In genomic region chr10:118568327-118568848, GRCh38 we compare ENCODE assay signal across 1 cellular context.
TF ChIP-seq lines count a peak whose summit lies in the region.

No MANE protein-coding gene starts in this region.

TF ChIP-seq in HepG2, 621 proteins besides CTCF, POLR2A, EP300 and RAD21 (continued from another document and continues in another):
- TF ChIP-seq ZNF687 (CRISPR knock-in tag; IDR thresholded peaks at IDR 0.05) (no peak), ZNF652 (CRISPR knock-in tag; IDR thresholded peaks at IDR 0.05; ENCODE audit: borderline replicate concordance, low read depth) (no peak), ZNF468 (CRISPR knock-in tag; IDR thresholded peaks at IDR 0.05) (no peak), ZNF564 (CRISPR knock-in tag; IDR thresholded peaks at IDR 0.05) (no peak), ZNF441 (CRISPR knock-in tag; IDR thresholded peaks at IDR 0.05; ENCODE audit: borderline replicate concordance) (peak; percentile 98), REPIN1 (CRISPR knock-in tag; IDR thresholded peaks at IDR 0.05; ENCODE audit: borderline replicate concordance, low read depth) (no peak), ZSCAN21 (CRISPR knock-in tag; IDR thresholded peaks at IDR 0.05; ENCODE audit: borderline replicate concordance) (no peak), ZNF878 (CRISPR knock-in tag; IDR thresholded peaks at IDR 0.05) (no peak), HNRNPK (IDR thresholded peaks at IDR 0.05; ENCODE audit: low read depth, low read length, poor library complexity, severe bottlenecking) (no peak), ZFX (CRISPR knock-in tag; IDR thresholded peaks at IDR 0.05; ENCODE audit: low read depth) (peak; percentile 42; the same call in 1 of the 2 replicates), TBL1XR1 (IDR thresholded peaks at IDR 0.05; ENCODE audit: borderline replicate concordance, low read length, partially characterized antibody) (no peak), ZSCAN5A (CRISPR knock-in tag; IDR thresholded peaks at IDR 0.05; ENCODE audit: borderline replicate concordance) (no peak), KDM1A (CRISPR knock-in tag; IDR thresholded peaks at IDR 0.05) (no peak), ZNF777 (CRISPR knock-in tag; IDR thresholded peaks at IDR 0.05) (no peak), ESRRA (CRISPR knock-in tag; IDR thresholded peaks at IDR 0.05; ENCODE audit: low read depth) (no peak), NFATC3 (CRISPR knock-in tag; IDR thresholded peaks at IDR 0.05) (no peak), ZFY (CRISPR knock-in tag; IDR thresholded peaks at IDR 0.05) (peak; percentile 27; the same call in 1 of the 2 replicates), FOSL2 (CRISPR knock-in tag; IDR thresholded peaks at IDR 0.05) (no peak), RFXAP (CRISPR knock-in tag; IDR thresholded peaks at IDR 0.05; ENCODE audit: borderline replicate concordance) (no peak), TGIF2 (CRISPR knock-in tag; IDR thresholded peaks at IDR 0.05) (no peak), ZNF276 (CRISPR knock-in tag; IDR thresholded peaks at IDR 0.05; ENCODE audit: low read depth) (no peak), TFAP4 (IDR thresholded peaks at IDR 0.05; ENCODE audit: borderline replicate concordance, low read depth) (no peak), DPF2 (CRISPR knock-in tag; IDR thresholded peaks at IDR 0.05; ENCODE audit: borderline replicate concordance, low read depth) (no peak), HNRNPH1 (optimal IDR thresholded peaks at IDR 0.05; ENCODE audit: low read depth, low read length) (no peak), ARHGAP35 (CRISPR knock-in tag; IDR thresholded peaks at IDR 0.05; ENCODE audit: borderline replicate concordance) (no peak), ATF7-NPFF (CRISPR knock-in tag; IDR thresholded peaks at IDR 0.05; ENCODE audit: low read depth) (no peak), ZGPAT (CRISPR knock-in tag; IDR thresholded peaks at IDR 0.05) (no peak), RXRA (CRISPR knock-in tag; IDR thresholded peaks at IDR 0.05) (no peak), MBD4 (IDR thresholded peaks at IDR 0.05; ENCODE audit: borderline replicate concordance, low read length) (no peak), ZNF225 (CRISPR knock-in tag; IDR thresholded peaks at IDR 0.05) (no peak), ZNF737 (CRISPR knock-in tag; IDR thresholded peaks at IDR 0.05; ENCODE audit: borderline replicate concordance) (no peak), NR2F6 (IDR thresholded peaks at IDR 0.05) (no peak), NR2F6 (CRISPR knock-in tag; IDR thresholded peaks at IDR 0.05) (no peak), SUZ12 (IDR thresholded peaks at IDR 0.05; ENCODE audit: low read depth, low read length) (no peak), HNF4G (IDR thresholded peaks at IDR 0.05; ENCODE audit: borderline replicate concordance, low read depth, low read length) (peak; percentile 61; the same call in 1 of the 2 replicates), HNF4G (CRISPR knock-in tag; IDR thresholded peaks at IDR 0.05; ENCODE audit: borderline replicate concordance, low read depth) (no peak), U2AF2 (IDR thresholded peaks at IDR 0.05; ENCODE audit: low read depth, low read length) (no peak), SMC3 (IDR thresholded peaks at IDR 0.05; ENCODE audit: low read length) (peak; percentile 74), HNF4A (CRISPR knock-in tag; IDR thresholded peaks at IDR 0.05) (peak; percentile 60; the same call in 1 of the 2 replicates), BHLHE40 (IDR thresholded peaks at IDR 0.05; ENCODE audit: low read length) (no peak)
- TF ChIP-seq, protein P1, sequence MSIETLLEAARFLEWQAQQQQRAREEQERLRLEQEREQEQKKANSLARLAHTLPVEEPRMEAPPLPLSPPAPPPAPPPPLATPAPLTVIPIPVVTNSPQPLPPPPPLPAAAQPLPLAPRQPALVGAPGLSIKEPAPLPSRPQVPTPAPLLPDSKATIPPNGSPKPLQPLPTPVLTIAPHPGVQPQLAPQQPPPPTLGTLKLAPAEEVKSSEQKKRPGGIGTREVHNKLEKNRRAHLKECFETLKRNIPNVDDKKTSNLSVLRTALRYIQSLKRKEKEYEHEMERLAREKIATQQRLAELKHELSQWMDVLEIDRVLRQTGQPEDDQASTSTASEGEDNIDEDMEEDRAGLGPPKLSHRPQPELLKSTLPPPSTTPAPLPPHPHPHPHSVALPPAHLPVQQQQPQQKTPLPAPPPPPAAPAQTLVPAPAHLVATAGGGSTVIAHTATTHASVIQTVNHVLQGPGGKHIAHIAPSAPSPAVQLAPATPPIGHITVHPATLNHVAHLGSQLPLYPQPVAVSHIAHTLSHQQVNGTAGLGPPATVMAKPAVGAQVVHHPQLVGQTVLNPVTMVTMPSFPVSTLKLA (IDR thresholded peaks at IDR 0.05), result peak; percentile 79
- TF ChIP-seq, protein P2, sequence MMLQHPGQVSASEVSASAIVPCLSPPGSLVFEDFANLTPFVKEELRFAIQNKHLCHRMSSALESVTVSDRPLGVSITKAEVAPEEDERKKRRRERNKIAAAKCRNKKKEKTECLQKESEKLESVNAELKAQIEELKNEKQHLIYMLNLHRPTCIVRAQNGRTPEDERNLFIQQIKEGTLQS (CRISPR knock-in tag; IDR thresholded peaks at IDR 0.05), result no peak
- TF ChIP-seq, protein P3, sequence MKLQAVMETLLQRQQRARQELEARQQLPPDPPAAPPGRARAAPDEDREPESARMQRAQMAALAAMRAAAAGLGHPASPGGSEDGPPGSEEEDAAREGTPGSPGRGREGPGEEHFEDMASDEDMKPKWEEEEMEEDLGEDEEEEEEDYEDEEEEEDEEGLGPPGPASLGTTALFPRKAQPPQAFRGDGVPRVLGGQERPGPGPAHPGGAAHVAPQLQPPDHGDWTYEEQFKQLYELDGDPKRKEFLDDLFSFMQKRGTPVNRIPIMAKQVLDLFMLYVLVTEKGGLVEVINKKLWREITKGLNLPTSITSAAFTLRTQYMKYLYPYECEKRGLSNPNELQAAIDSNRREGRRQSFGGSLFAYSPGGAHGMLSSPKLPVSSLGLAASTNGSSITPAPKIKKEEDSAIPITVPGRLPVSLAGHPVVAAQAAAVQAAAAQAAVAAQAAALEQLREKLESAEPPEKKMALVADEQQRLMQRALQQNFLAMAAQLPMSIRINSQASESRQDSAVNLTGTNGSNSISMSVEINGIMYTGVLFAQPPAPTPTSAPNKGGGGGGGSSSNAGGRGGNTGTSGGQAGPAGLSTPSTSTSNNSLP (IDR thresholded peaks at IDR 0.05; ENCODE audit: low read depth, low read length), result no peak
- TF ChIP-seq, protein P4, sequence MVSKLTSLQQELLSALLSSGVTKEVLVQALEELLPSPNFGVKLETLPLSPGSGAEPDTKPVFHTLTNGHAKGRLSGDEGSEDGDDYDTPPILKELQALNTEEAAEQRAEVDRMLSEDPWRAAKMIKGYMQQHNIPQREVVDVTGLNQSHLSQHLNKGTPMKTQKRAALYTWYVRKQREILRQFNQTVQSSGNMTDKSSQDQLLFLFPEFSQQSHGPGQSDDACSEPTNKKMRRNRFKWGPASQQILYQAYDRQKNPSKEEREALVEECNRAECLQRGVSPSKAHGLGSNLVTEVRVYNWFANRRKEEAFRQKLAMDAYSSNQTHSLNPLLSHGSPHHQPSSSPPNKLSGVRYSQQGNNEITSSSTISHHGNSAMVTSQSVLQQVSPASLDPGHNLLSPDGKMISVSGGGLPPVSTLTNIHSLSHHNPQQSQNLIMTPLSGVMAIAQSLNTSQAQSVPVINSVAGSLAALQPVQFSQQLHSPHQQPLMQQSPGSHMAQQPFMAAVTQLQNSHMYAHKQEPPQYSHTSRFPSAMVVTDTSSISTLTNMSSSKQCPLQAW (CRISPR knock-in tag; IDR thresholded peaks at IDR 0.05), result no peak
- TF ChIP-seq, protein P5, sequence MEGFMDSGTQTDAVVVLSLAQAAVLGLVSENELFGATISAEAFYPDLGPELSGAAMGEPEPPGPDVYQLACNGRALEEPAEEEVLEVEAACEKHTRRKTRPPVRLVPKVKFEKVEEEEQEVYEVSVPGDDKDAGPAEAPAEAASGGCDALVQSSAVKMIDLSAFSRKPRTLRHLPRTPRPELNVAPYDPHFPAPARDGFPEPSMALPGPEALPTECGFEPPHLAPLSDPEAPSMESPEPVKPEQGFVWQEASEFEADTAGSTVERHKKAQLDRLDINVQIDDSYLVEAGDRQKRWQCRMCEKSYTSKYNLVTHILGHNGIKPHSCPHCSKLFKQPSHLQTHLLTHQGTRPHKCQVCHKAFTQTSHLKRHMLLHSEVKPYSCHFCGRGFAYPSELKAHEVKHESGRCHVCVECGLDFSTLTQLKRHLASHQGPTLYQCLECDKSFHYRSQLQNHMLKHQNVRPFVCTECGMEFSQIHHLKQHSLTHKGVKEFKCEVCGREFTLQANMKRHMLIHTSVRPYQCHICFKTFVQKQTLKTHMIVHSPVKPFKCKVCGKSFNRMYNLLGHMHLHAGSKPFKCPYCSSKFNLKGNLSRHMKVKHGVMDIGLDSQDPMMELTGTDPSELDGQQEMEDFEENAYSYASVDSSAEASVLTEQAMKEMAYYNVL (CRISPR knock-in tag; IDR thresholded peaks at IDR 0.05; ENCODE audit: borderline replicate concordance), result no peak
- TF ChIP-seq, protein P6, sequence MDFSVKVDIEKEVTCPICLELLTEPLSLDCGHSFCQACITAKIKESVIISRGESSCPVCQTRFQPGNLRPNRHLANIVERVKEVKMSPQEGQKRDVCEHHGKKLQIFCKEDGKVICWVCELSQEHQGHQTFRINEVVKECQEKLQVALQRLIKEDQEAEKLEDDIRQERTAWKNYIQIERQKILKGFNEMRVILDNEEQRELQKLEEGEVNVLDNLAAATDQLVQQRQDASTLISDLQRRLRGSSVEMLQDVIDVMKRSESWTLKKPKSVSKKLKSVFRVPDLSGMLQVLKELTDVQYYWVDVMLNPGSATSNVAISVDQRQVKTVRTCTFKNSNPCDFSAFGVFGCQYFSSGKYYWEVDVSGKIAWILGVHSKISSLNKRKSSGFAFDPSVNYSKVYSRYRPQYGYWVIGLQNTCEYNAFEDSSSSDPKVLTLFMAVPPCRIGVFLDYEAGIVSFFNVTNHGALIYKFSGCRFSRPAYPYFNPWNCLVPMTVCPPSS (IDR thresholded peaks at IDR 0.05), result no peak
